Comparison of ENCODE assay signal across 9 cellular contexts in the genomic region with DNA sequence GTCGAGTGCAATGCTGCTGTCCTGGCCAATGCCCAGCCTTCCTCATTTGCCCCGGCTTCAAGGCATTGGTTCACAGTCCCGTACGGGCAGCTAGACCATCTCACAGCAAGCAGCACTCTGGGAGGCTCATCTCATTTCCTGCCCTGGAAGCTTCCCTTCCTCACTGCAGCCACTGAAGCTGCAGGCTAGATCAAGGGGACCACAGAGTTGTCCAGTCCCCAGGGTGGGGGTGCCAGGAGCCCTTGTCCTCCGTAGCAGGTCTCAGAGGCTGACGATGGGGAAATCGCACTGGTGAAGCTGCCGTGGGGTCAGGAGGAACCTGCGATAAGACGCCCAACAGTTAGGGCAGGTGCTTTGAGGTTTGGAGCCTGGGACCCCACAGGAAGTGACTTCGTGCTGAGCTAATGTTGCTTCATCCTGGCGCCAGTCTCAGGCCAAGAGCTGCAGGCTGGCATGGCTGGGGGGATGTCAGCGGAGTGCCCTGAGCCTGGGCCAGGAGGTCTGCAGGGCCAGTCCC. TPM values are rescaled to one million over a fixed set of nuclear protein-coding genes. Genes with fewer than 3 reads are reported as not detected.
DNase-seq lines count a peak whose midpoint lies in the region; ATAC-seq and TF ChIP-seq lines count a peak whose summit lies in the region.
"Had no signal": no experiment of that assay in that cellular context is flagged by ENCODE, and none has a peak within 500 bp of the region (broad histone marks: within the 10 kb centered on the region; RNA-seq: fewer than 3 reads in every experiment).

A gene with protein sequence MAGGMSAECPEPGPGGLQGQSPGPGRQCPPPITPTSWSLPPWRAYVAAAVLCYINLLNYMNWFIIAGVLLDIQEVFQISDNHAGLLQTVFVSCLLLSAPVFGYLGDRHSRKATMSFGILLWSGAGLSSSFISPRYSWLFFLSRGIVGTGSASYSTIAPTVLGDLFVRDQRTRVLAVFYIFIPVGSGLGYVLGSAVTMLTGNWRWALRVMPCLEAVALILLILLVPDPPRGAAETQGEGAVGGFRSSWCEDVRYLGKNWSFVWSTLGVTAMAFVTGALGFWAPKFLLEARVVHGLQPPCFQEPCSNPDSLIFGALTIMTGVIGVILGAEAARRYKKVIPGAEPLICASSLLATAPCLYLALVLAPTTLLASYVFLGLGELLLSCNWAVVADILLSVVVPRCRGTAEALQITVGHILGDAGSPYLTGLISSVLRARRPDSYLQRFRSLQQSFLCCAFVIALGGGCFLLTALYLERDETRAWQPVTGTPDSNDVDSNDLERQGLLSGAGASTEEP (plus strand): TSS at position 426 of the 517 bp plus-strand sequence. CDS start 28 bp downstream, at position 454.

- H3K4me1 ChIP-seq in heart left ventricle = peaks cover 0 to 28% (median 0%) of the 10 kb centered on the region in 12 donors
- no peaks in the 10 kb centered on the region for H3K4me1 ChIP-seq in left ventricle myocardium inferior

- H3K27ac Mint-ChIP-seq in Calu3 (ENCODE audit: unreplicated experiment) = no peak within 1 kb of the TSS

- H3K27ac ChIP-seq in heart left ventricle = no peak within 1 kb of the TSS
- no peak within 1 kb of the TSS for H3K27ac ChIP-seq in left ventricle myocardium inferior (replicated peaks)
- H3K27ac ChIP-seq: epithelial cell of prostate had no signal

- intact Hi-C loops in heart left ventricle (cut with DNase I) = loop anchor here in 1 of 10 donors (10.0 kb wide), 1 partner anchor 61 kb away; a partner anchor contains a TSS
- intact Hi-C loops in left ventricle myocardium inferior (cut with micrococcal nuclease) = no loop called here
- intact Hi-C loops in posterior vena cava (cut with DNase I) = loop anchor here in 1 of 2 donors (2.0 kb wide), 1 partner anchor 67 kb away; no protein-coding TSS in a partner anchor
- intact Hi-C loops in Calu3 (cut with micrococcal nuclease; ENCODE audit: unreplicated experiment) = no loop called here

- peak in 3 of 4 donors; percentile 7 to 39 (median 20) for ATAC-seq in heart left ventricle
- ATAC-seq in HG03378 (IDR thresholded peaks at IDR 0.05; ENCODE audit: unreplicated experiment) = no peak

- no peak within 1 kb of the TSS for H3K4me3 Mint-ChIP-seq in Calu3 (ENCODE audit: low read depth, unreplicated experiment)

- H3K4me3 ChIP-seq in heart left ventricle (peak within 1 kb of the TSS in 1 of 12 donors; percentile 29), left ventricle myocardium inferior (no peak within 1 kb of the TSS)

- H3K9me3 Mint-ChIP-seq in Calu3 (ENCODE audit: low read depth, unreplicated experiment) = no peaks in the 10 kb centered on the region

- TF ChIP-seq POLR2A in heart left ventricle (IDR thresholded peaks at IDR 0.05) = no peak

- peaks cover 6% of the 10 kb centered on the region for H3K4me1 Mint-ChIP-seq in Calu3 (ENCODE audit: low read depth, unreplicated experiment)

- TF ChIP-seq CTCF in heart left ventricle (IDR thresholded peaks at IDR 0.05) = no peak
- TF ChIP-seq CTCF in left ventricle myocardium inferior (IDR thresholded peaks at IDR 0.05; ENCODE audit: borderline replicate concordance) = no peak
- no peak for TF ChIP-seq CTCF in Calu3 (IDR thresholded peaks at IDR 0.05; ENCODE audit: unreplicated experiment)

- no peaks in the 10 kb centered on the region for H3K27me3 Mint-ChIP-seq in Calu3 (ENCODE audit: unreplicated experiment)

- H3K36me3 ChIP-seq in heart left ventricle (no peaks in the 10 kb centered on the region), left ventricle myocardium inferior (no peaks in the 10 kb centered on the region)

- DNase-seq in heart left ventricle (peak in 1 of 5 donors; percentile 54), left ventricle myocardium inferior (no peak), globus pallidus (ENCODE audit: low spot score) (peak; percentile 15), posterior vena cava (ENCODE audit: low spot score) (no peak), NCI-H1048 (lab: John Stamatoyannopoulos, UW) (no peak), Calu3 (no peak)
- DNase-seq in activated CD4-positive, alpha-beta T cell treated with anti-CD3 and anti-CD28 coated beads, Interleukin-2, amount 50 U/mL, for 24 hours (ENCODE audit: low read depth in 1 of 2, low spot score in 1 of 2) = peak; percentile 11

- no peaks in the 10 kb centered on the region for H3K9me3 ChIP-seq in heart left ventricle
- H3K9me3 ChIP-seq in left ventricle myocardium inferior (replicated peaks) = no peaks in the 10 kb centered on the region

- H3K36me3 Mint-ChIP-seq in Calu3 (ENCODE audit: insufficient read depth, unreplicated experiment) = no peaks in the 10 kb centered on the region

- CTCF ChIA-PET in Calu3 (lab: Charles Lee) = no interaction called here

- no TSS peak for BruUV-seq in Calu3 (replicated peaks; lab: Mats Ljungman, UMichigan)

- H3K27me3 ChIP-seq in heart left ventricle (no peaks in the 10 kb centered on the region), left ventricle myocardium inferior (ENCODE audit: low read depth) (no peaks in the 10 kb centered on the region)

- 52 to 72% (median 61%) methylated on average over 11 to 13 of the region's 13 CpGs for WGBS in heart left ventricle, 4 donors

RNA-seq across cellular contexts. Expression of the gene that starts here (rescaled TPM):
- total RNA-seq in heart left ventricle (1 to 10 TPM in 5 of 9 donors, under 1 TPM in 1, not detected in 3; 0.23 to 1.9 (median 1.1) TPM), left ventricle myocardium inferior (1.7 TPM), posterior vena cava (under 1 TPM; 0.24 to 0.32 TPM), Calu3 (2022) (1.4 and 2.1 TPM in 2 replicates)
- under 1 TPM; 0.36 to 0.50 TPM for polyA plus RNA-seq in heart left ventricle

Comparison
In these comparisons a context has a peak if more than half of its experiments do, and no peak if none do; other contexts are left out.
1. DNase-seq: peak in activated CD4-positive, alpha-beta T cell treated with anti-CD3 and anti-CD28 coated beads, Interleukin-2, amount 50 U/mL, for 24 hours (2 of 2) and globus pallidus (single experiment); none in left ventricle myocardium inferior (single experiment), posterior vena cava (single experiment), NCI-H1048 (single experiment) and Calu3 (single experiment).